In the genomic region with DNA sequence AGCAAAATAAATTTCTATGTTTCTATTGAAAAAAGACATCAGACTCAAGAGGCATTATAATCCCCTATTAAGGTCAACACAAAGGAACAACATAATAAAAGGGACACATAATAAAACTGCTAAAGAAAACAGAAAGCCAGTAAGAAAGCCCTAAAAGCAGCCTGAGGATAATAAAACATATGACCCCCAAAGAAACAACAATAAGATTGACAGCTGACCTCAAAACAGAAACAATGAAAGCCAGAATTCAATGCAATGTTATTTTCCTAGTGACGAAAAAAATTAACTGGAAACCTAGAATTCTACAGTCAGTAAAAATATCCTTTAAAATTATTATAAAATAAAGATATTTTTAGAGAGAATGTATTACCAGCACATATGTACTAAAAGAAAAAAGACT, we compare ENCODE assay signal across 10 cellular contexts.
"Had no signal": no experiment of that assay in that cellular context is flagged by ENCODE, and none has a peak within 500 bp of the region (broad histone marks: within the 10 kb centered on the region; RNA-seq: fewer than 3 reads in every experiment).

No MANE protein-coding gene starts in this region.

- H2AFZ ChIP-seq: GM23248 had no signal

- H3K36me3 ChIP-seq: HAP-1 had no signal

- H3K4me1 ChIP-seq: HAP-1 had no signal

- DNase-seq: GM23248, GOT3, H7, HFFc6, IMR-90, KBM-7 had no signal

- H3K4me2 ChIP-seq: KMS-11 had no signal

- H3K27ac Mint-ChIP-seq: HFFc6 had no signal

- H3K9me3 ChIP-seq: HAP-1 had no signal

- H3K27ac ChIP-seq: GM23248, HL-60, KMS-11 had no signal

- H3K9ac ChIP-seq: GM23248, KMS-11 had no signal

- H3K4me3 ChIP-seq: GM23248, HAP-1 had no signal

- ATAC-seq: HCT116 had no signal

- H3K4me3 Mint-ChIP-seq: HFFc6 had no signal
